In genomic region chr19:39996811-39997594, GRCh38 we compare ENCODE assay signal across 1 cellular context.
A peak's percentile ranks its signal among the peaks of the same experiment; 100 is the strongest.
TF ChIP-seq lines count a peak whose summit lies in the region.

Gene ZNF546, plus strand, starts transcription at chr19:39997060. Its CDS starts 1,267 bp downstream, at chr19:39998327.

TF ChIP-seq in GM12878, 131 proteins besides CTCF, POLR2A, EP300 and RAD21 (continued from another document and continues in another):
- TF ChIP-seq MLLT1 (IDR thresholded peaks at IDR 0.05): no peak; the same call in 1 of the 2 replicates
- no peak for TF ChIP-seq BMI1 (IDR thresholded peaks at IDR 0.05; ENCODE audit: borderline replicate concordance)
- TF ChIP-seq HDAC2 (IDR thresholded peaks at IDR 0.05): no peak; the same call in 1 of the 2 replicates
- TF ChIP-seq BACH1 (IDR thresholded peaks at IDR 0.05; ENCODE audit: borderline replicate concordance): peak; percentile 86
- 0 out of 2 replicates have a peak, but pooled peaks have one; percentile 56 for TF ChIP-seq SREBF1 (IDR thresholded peaks at IDR 0.05; ENCODE audit: low read length)
- TF ChIP-seq YY1 (IDR thresholded peaks at IDR 0.05; ENCODE audit: low read depth, low read length): peak; percentile 28; the same call in 1 of the 2 replicates
- no peak for TF ChIP-seq PBX3 (IDR thresholded peaks at IDR 0.05; ENCODE audit: insufficient replicate concordance, low read depth, low read length)
- peak; percentile 9; the same call in 1 of the 2 replicates for TF ChIP-seq PAX5 (IDR thresholded peaks at IDR 0.05; ENCODE audit: borderline replicate concordance, low read depth, low read length)
- no peak for TF ChIP-seq SP1 (IDR thresholded peaks at IDR 0.05; ENCODE audit: low read depth, low read length)
- no peak; the same call in 1 of the 2 replicates for TF ChIP-seq CBFB (IDR thresholded peaks at IDR 0.05; ENCODE audit: low read depth)
- 0 out of 2 replicates have a peak, but pooled peaks have one; percentile 52 for TF ChIP-seq RB1 (IDR thresholded peaks at IDR 0.05; ENCODE audit: borderline replicate concordance)
- TF ChIP-seq SIX5 (IDR thresholded peaks at IDR 0.05; ENCODE audit: low read depth, low read length, severe bottlenecking): peak; percentile 82
- TF ChIP-seq RUNX3 (IDR thresholded peaks at IDR 0.05; ENCODE audit: low read length): peak; percentile 64
- TF ChIP-seq MYB (IDR thresholded peaks at IDR 0.05; ENCODE audit: borderline replicate concordance, low read depth, low read length): peak; percentile 71; the same call in 1 of the 2 replicates
- TF ChIP-seq CREB1 (IDR thresholded peaks at IDR 0.05; ENCODE audit: low read depth): peak; percentile 21; the same call in 1 of the 2 replicates
- no peak; the same call in 1 of the 2 replicates for TF ChIP-seq WRNIP1 (IDR thresholded peaks at IDR 0.05; ENCODE audit: borderline replicate concordance, low read depth, low read length)
- TF ChIP-seq, protein P1, sequence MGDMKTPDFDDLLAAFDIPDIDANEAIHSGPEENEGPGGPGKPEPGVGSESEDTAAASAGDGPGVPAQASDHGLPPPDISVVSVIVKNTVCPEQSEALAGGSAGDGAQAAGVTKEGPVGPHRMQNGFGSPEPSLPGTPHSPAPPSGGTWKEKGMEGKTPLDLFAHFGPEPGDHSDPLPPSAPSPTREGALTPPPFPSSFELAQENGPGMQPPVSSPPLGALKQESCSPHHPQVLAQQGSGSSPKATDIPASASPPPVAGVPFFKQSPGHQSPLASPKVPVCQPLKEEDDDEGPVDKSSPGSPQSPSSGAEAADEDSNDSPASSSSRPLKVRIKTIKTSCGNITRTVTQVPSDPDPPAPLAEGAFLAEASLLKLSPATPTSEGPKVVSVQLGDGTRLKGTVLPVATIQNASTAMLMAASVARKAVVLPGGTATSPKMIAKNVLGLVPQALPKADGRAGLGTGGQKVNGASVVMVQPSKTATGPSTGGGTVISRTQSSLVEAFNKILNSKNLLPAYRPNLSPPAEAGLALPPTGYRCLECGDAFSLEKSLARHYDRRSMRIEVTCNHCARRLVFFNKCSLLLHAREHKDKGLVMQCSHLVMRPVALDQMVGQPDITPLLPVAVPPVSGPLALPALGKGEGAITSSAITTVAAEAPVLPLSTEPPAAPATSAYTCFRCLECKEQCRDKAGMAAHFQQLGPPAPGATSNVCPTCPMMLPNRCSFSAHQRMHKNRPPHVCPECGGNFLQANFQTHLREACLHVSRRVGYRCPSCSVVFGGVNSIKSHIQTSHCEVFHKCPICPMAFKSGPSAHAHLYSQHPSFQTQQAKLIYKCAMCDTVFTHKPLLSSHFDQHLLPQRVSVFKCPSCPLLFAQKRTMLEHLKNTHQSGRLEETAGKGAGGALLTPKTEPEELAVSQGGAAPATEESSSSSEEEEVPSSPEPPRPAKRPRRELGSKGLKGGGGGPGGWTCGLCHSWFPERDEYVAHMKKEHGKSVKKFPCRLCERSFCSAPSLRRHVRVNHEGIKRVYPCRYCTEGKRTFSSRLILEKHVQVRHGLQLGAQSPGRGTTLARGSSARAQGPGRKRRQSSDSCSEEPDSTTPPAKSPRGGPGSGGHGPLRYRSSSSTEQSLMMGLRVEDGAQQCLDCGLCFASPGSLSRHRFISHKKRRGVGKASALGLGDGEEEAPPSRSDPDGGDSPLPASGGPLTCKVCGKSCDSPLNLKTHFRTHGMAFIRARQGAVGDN (IDR thresholded peaks at IDR 0.05): peak; percentile 57; the same call in 1 of the 2 replicates
- 0 out of 2 replicates have a peak, but pooled peaks have one; percentile 27 for TF ChIP-seq SIN3A (IDR thresholded peaks at IDR 0.05; ENCODE audit: low read depth, low read length)
- peak; percentile 98 for TF ChIP-seq PML (IDR thresholded peaks at IDR 0.05; ENCODE audit: low read length)
- TF ChIP-seq RELA (IDR thresholded peaks at IDR 0.05; ENCODE audit: borderline replicate concordance, partially characterized antibody): peak; percentile 19
- TF ChIP-seq CREM (IDR thresholded peaks at IDR 0.05; ENCODE audit: low read depth): peak; percentile 62; the same call in 1 of the 2 replicates
- TF ChIP-seq ZZZ3 (IDR thresholded peaks at IDR 0.05; ENCODE audit: control insufficient read depth, insufficient read length, low read depth): no peak
- no peak for TF ChIP-seq NR2C2 (IDR thresholded peaks at IDR 0.05; ENCODE audit: borderline replicate concordance, control insufficient read depth, insufficient read length, low read depth)
- 0 out of 2 replicates have a peak, but pooled peaks have one; percentile 34 for TF ChIP-seq FOXM1 (IDR thresholded peaks at IDR 0.05; ENCODE audit: low read depth, low read length)
- peak; percentile 65; the same call in 1 of the 2 replicates for TF ChIP-seq SMAD5 (IDR thresholded peaks at IDR 0.05; ENCODE audit: low read depth)
- TF ChIP-seq SMC3 (IDR thresholded peaks at IDR 0.05; ENCODE audit: borderline replicate concordance, low read length): no peak
- peak; percentile 88; the same call in 2 of the 3 replicates for TF ChIP-seq POU2F2 (IDR thresholded peaks at IDR 0.05; ENCODE audit: borderline replicate concordance, low read depth, low read length)
- TF ChIP-seq, protein P2, sequence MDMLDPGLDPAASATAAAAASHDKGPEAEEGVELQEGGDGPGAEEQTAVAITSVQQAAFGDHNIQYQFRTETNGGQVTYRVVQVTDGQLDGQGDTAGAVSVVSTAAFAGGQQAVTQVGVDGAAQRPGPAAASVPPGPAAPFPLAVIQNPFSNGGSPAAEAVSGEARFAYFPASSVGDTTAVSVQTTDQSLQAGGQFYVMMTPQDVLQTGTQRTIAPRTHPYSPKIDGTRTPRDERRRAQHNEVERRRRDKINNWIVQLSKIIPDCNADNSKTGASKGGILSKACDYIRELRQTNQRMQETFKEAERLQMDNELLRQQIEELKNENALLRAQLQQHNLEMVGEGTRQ (IDR thresholded peaks at IDR 0.05; ENCODE audit: borderline replicate concordance, low read depth, low read length): no peak
- no peak for TF ChIP-seq MTA3 (IDR thresholded peaks at IDR 0.05; ENCODE audit: borderline replicate concordance, low read length)
- peak; percentile 64 for TF ChIP-seq SMARCA5 (IDR thresholded peaks at IDR 0.05)
- no peak for TF ChIP-seq KAT2A (conservative IDR thresholded peaks at IDR 0.05; ENCODE audit: control insufficient read depth, low read depth, low read length)
- TF ChIP-seq RCOR1 (conservative IDR thresholded peaks at IDR 0.05; ENCODE audit: low read depth, low read length): no peak
- TF ChIP-seq ZNF217 (IDR thresholded peaks at IDR 0.05): no peak
- peak; percentile 68; the same call in 1 of the 2 replicates for TF ChIP-seq ZNF24 (IDR thresholded peaks at IDR 0.05)
- no peak for TF ChIP-seq ZNF207 (IDR thresholded peaks at IDR 0.05; ENCODE audit: borderline replicate concordance)
- TF ChIP-seq, protein P3, sequence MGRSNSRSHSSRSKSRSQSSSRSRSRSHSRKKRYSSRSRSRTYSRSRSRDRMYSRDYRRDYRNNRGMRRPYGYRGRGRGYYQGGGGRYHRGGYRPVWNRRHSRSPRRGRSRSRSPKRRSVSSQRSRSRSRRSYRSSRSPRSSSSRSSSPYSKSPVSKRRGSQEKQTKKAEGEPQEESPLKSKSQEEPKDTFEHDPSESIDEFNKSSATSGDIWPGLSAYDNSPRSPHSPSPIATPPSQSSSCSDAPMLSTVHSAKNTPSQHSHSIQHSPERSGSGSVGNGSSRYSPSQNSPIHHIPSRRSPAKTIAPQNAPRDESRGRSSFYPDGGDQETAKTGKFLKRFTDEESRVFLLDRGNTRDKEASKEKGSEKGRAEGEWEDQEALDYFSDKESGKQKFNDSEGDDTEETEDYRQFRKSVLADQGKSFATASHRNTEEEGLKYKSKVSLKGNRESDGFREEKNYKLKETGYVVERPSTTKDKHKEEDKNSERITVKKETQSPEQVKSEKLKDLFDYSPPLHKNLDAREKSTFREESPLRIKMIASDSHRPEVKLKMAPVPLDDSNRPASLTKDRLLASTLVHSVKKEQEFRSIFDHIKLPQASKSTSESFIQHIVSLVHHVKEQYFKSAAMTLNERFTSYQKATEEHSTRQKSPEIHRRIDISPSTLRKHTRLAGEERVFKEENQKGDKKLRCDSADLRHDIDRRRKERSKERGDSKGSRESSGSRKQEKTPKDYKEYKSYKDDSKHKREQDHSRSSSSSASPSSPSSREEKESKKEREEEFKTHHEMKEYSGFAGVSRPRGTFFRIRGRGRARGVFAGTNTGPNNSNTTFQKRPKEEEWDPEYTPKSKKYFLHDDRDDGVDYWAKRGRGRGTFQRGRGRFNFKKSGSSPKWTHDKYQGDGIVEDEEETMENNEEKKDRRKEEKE (IDR thresholded peaks at IDR 0.05): no peak
- no peak for TF ChIP-seq MEF2A (IDR thresholded peaks at IDR 0.05; ENCODE audit: insufficient read depth, low read depth, low read length)
- TF ChIP-seq, protein P4, sequence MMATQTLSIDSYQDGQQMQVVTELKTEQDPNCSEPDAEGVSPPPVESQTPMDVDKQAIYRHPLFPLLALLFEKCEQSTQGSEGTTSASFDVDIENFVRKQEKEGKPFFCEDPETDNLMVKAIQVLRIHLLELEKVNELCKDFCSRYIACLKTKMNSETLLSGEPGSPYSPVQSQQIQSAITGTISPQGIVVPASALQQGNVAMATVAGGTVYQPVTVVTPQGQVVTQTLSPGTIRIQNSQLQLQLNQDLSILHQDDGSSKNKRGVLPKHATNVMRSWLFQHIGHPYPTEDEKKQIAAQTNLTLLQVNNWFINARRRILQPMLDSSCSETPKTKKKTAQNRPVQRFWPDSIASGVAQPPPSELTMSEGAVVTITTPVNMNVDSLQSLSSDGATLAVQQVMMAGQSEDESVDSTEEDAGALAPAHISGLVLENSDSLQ (IDR thresholded peaks at IDR 0.05): no peak
- no peak for TF ChIP-seq NFXL1 (IDR thresholded peaks at IDR 0.05; ENCODE audit: borderline replicate concordance)
- TF ChIP-seq ZNF274 (IDR thresholded peaks at IDR 0.05; ENCODE audit: insufficient read depth, insufficient read length): no peak
- TF ChIP-seq ZBTB4 (CRISPR knock-in tag; IDR thresholded peaks at IDR 0.05): no peak
- 0 out of 2 replicates have a peak, but pooled peaks have one; percentile 51 for TF ChIP-seq TCF3 (IDR thresholded peaks at IDR 0.05; ENCODE audit: borderline replicate concordance, insufficient read depth, low read depth, low read length)
- no peak; the same call in 1 of the 2 replicates for TF ChIP-seq TBL1XR1 (IDR thresholded peaks at IDR 0.05; ENCODE audit: low read depth, low read length)
- no peak for TF ChIP-seq PAX8 (IDR thresholded peaks at IDR 0.05)
- no peak for TF ChIP-seq BCL3 (IDR thresholded peaks at IDR 0.05; ENCODE audit: borderline replicate concordance, insufficient read depth, low read depth, low read length, poor library complexity, severe bottlenecking)
- TF ChIP-seq ETV6 (conservative IDR thresholded peaks at IDR 0.05 in 1 of 2, IDR thresholded peaks at IDR 0.05 in 1 of 2; ENCODE audit: borderline replicate concordance in 1 of 2, low read depth in 1 of 2): no peak
- peak; percentile 33; the same call in 1 of the 2 replicates for TF ChIP-seq NFIC (IDR thresholded peaks at IDR 0.05; ENCODE audit: low read depth, low read length)
